In genomic region chr22:45006873-45007246, GRCh38 we compare ENCODE assay signal across 10 cellular contexts. TPM values are rescaled to one million over a fixed set of nuclear protein-coding genes. Genes with fewer than 3 reads are reported as not detected.
DNase-seq lines count a peak whose midpoint lies in the region; ATAC-seq, FAIRE-seq and TF ChIP-seq lines count a peak whose summit lies in the region.
"Had no signal": no experiment of that assay in that cellular context is flagged by ENCODE, and none has a peak within 500 bp of the region (broad histone marks: within the 10 kb centered on the region; RNA-seq: fewer than 3 reads in every experiment).

No MANE protein-coding gene starts in this region.

- peaks cover 55 to 66% (median 66%) of the 10 kb centered on the region in 3 donors for H3K27me3 Mint-ChIP-seq in naive B cell
- H3K27me3 Mint-ChIP-seq in activated T-helper 1 cell treated with anti-CD3 and anti-CD28 coated beads, Interleukin-12 subunit alpha, Interleukin-12 subunit beta, Interleukin-2, Interleukin-4 antibody, amounts not matched to agents 30 ng/mL and 10 ng/mL and 1 ng/mL, durations not matched to agents 14 hours and 24 hours and 36 hours (ENCODE audit: insufficient read depth) = peaks cover 40% of the 10 kb centered on the region

- no peak overlapping the region for H3K23ac ChIP-seq in H1 (ENCODE audit: insufficient read length)

- no peak overlapping the region for H2AFZ ChIP-seq in H1 (ENCODE audit: low read length)

- DNase-seq in NCI-H748 (lab: John Stamatoyannopoulos, UW; ENCODE audit: unreplicated experiment) = peak; percentile 61
- no peak for DNase-seq in NCI-H748 treated with DMSO at 0.1 percent for 48 hours (lab: John Stamatoyannopoulos, UW)
- DNase-seq in H1 (ENCODE audit: low read depth in 1 of 2, low spot score in 2 of 2) = peak in 1 of 2 experiments; percentile 76
- no peak for DNase-seq in naive B cell
- DNase-seq in thyroid gland = peak; percentile 75 to 76
- no peak for DNase-seq in activated T-helper 1 cell treated with anti-CD3 and anti-CD28 coated beads, Interleukin-12 subunit alpha, Interleukin-12 subunit beta, Interleukin-2, Interleukin-4 antibody, amounts not matched to agents 30 ng/mL and 10 ng/mL and 1 ng/mL, durations not matched to agents 14 hours and 24 hours and 36 hours (ENCODE audit: low spot score)
- no peak for DNase-seq in left lung
- DNase-seq in GM10266 (ENCODE audit: extremely low spot score) = no peak
- DNase-seq: SHP77 treated with DMSO at 0.1 percent for 48 hours had no signal

- no peak overlapping the region for H2BK15ac ChIP-seq in H1 (ENCODE audit: low read length)

- H2BK5ac ChIP-seq in H1 (ENCODE audit: low read depth, low read length) = no peak overlapping the region

- H3K4me3 Mint-ChIP-seq in naive B cell = peak overlapping the region in 7 of 8 donors; percentile 49 to 74 (median 64)
- H3K4me3 Mint-ChIP-seq in activated T-helper 1 cell treated with anti-CD3 and anti-CD28 coated beads, Interleukin-12 subunit alpha, Interleukin-12 subunit beta, Interleukin-2, Interleukin-4 antibody, amounts not matched to agents 30 ng/mL and 10 ng/mL and 1 ng/mL, durations not matched to agents 14 hours and 24 hours and 36 hours = no peak overlapping the region

- H3K18ac ChIP-seq in H1 (ENCODE audit: extremely low read depth, low read length) = peak overlapping the region; percentile 9; the same call in 1 of the 2 replicates

- H3K4me1 Mint-ChIP-seq in naive B cell = peaks cover 9 to 14% (median 13%) of the 10 kb centered on the region in 3 donors
- peaks cover 12% of the 10 kb centered on the region for H3K4me1 Mint-ChIP-seq in activated T-helper 1 cell treated with anti-CD3 and anti-CD28 coated beads, Interleukin-12 subunit alpha, Interleukin-12 subunit beta, Interleukin-2, Interleukin-4 antibody, amounts not matched to agents 30 ng/mL and 10 ng/mL and 1 ng/mL, durations not matched to agents 14 hours and 24 hours and 36 hours (ENCODE audit: low read depth)

- intact Hi-C loops in thyroid gland (cut with DNase I) (no loop called here), left lung (cut with DNase I) (no loop called here)
- intact Hi-C loops in activated T-helper 1 cell treated with anti-CD3 and anti-CD28 coated beads, Interleukin-12 subunit alpha, Interleukin-12 subunit beta, Interleukin-2, Interleukin-4 antibody, amounts not matched to agents 30 ng/mL and 10 ng/mL and 1 ng/mL, durations not matched to agents 14 hours and 24 hours and 36 hours (cut with micrococcal nuclease) = no loop called here

- FAIRE-seq in H1 (lab: Jason Lieb, UNC) = no peak

- peak overlapping the region; percentile 71 to 76 for H3K4me2 ChIP-seq in H1 (ENCODE audit: insufficient read depth in 1 of 2, low read depth in 2 of 2, low read length in 2 of 2)

- H3K27me3 ChIP-seq in H1 (replicated peaks in 1 of 4; ENCODE audit: control insufficient read depth in 3 of 4, extremely low read depth in 1 of 4, insufficient read depth in 3 of 4, low read length in 3 of 4) = no peaks in the 10 kb centered on the region; a peak in 1 of 7 replicates
- no peaks in the 10 kb centered on the region for H3K27me3 ChIP-seq in thyroid gland
- H3K27me3 ChIP-seq in left lung = peaks cover 61 to 99% of the 10 kb centered on the region in 2 donors

- peak in 1 of 2 experiments; percentile 96; a peak in 2 of 3 replicates for TF ChIP-seq EP300 in H1 (IDR thresholded peaks at IDR 0.05; ENCODE audit: borderline replicate concordance in 1 of 2, low read depth in 2 of 2, low read length in 2 of 2)

- H3K4ac ChIP-seq in H1 (replicated peaks; ENCODE audit: insufficient read length, low read depth, low read length) = no peak overlapping the region

- no peak overlapping the region for H2BK120ac ChIP-seq in H1 (replicated peaks; ENCODE audit: low read depth, low read length)

- no peak overlapping the region for H3K27ac Mint-ChIP-seq in naive B cell
- H3K27ac Mint-ChIP-seq in activated T-helper 1 cell treated with anti-CD3 and anti-CD28 coated beads, Interleukin-12 subunit alpha, Interleukin-12 subunit beta, Interleukin-2, Interleukin-4 antibody, amounts not matched to agents 30 ng/mL and 10 ng/mL and 1 ng/mL, durations not matched to agents 14 hours and 24 hours and 36 hours = no peak overlapping the region

- peak in 1 of 2 experiments; percentile 10; a peak in 1 of 4 replicates for TF ChIP-seq RAD21 in H1 (IDR thresholded peaks at IDR 0.05 in 1 of 2, conservative IDR thresholded peaks at IDR 0.05 in 1 of 2; ENCODE audit: low read depth in 2 of 2, low read length in 2 of 2)

- peaks cover 17% of the 10 kb centered on the region for H3K79me1 ChIP-seq in H1 (ENCODE audit: low read depth, low read length)

- H4K91ac ChIP-seq in H1 (replicated peaks; ENCODE audit: insufficient read length, low read length) = no peak overlapping the region

- TF ChIP-seq POLR2A in H1 (IDR thresholded peaks at IDR 0.05; ENCODE audit: control extremely low read depth in 1 of 2, low read depth in 2 of 2, low read length in 2 of 2) (peak in 1 of 2 experiments; percentile 48; a peak in 1 of 3 replicates), thyroid gland (IDR thresholded peaks at IDR 0.05) (no peak)

- H3K9me3 Mint-ChIP-seq in naive B cell = peaks cover 0 to 5% (median 0%) of the 10 kb centered on the region in 7 donors
- no peaks in the 10 kb centered on the region for H3K9me3 Mint-ChIP-seq in activated T-helper 1 cell treated with anti-CD3 and anti-CD28 coated beads, Interleukin-12 subunit alpha, Interleukin-12 subunit beta, Interleukin-2, Interleukin-4 antibody, amounts not matched to agents 30 ng/mL and 10 ng/mL and 1 ng/mL, durations not matched to agents 14 hours and 24 hours and 36 hours

- H3K4me1 ChIP-seq in H1 (replicated peaks in 1 of 4; ENCODE audit: control insufficient read depth in 3 of 4, insufficient read depth in 4 of 4, low read length in 3 of 4) = peaks cover 7 to 26% (median 18%) of the 10 kb centered on the region in 4 experiments
- H3K4me1 ChIP-seq in thyroid gland = peaks cover 15 to 27% of the 10 kb centered on the region in 2 donors
- H3K4me1 ChIP-seq in left lung = peaks cover 6 to 34% of the 10 kb centered on the region in 2 donors

- H3K27ac ChIP-seq in H1 (ENCODE audit: low read depth, low read length) = peak overlapping the region; percentile 53; the same call in 1 of the 2 replicates
- H3K27ac ChIP-seq in thyroid gland = peak overlapping the region; percentile 14 to 82 (median 74)
- no peak overlapping the region for H3K27ac ChIP-seq in left lung
- H3K27ac ChIP-seq: 22Rv1 had no signal

- no peak overlapping the region for H4K8ac ChIP-seq in H1 (ENCODE audit: extremely low read depth, insufficient read depth, low read length)

- CTCF ChIA-PET in H1 (lab: Charles Lee; ENCODE audit: partially characterized antibody) = interaction anchor here (1.0 to 2.4 kb wide), 2 partner anchors 50 to 84 kb away, joined by 4 to 7 read pairs; no protein-coding TSS in a partner anchor

- no peak overlapping the region for H4K5ac ChIP-seq in H1 (ENCODE audit: insufficient read length, low read depth, low read length)

- H3K79me2 ChIP-seq in H1 (ENCODE audit: control insufficient read depth in 1 of 2, insufficient read depth in 2 of 2, low read length in 2 of 2) = peaks cover 38 to 58% of the 10 kb centered on the region in 2 experiments

- H3K9ac ChIP-seq in H1 (replicated peaks in 1 of 4; ENCODE audit: extremely low read depth in 1 of 4, low read depth in 3 of 4, low read length in 3 of 4) = peak overlapping the region; percentile 40 to 67 (median 54)

- H3K56ac ChIP-seq in H1 (replicated peaks; ENCODE audit: insufficient read length, low read depth, low read length) = no peak overlapping the region

- H3K36me3 ChIP-seq in H1 (ENCODE audit: control insufficient read depth in 2 of 4, insufficient read depth in 4 of 4, low read length in 3 of 4) (peaks cover 0 to 38% (median 11%) of the 10 kb centered on the region in 4 experiments; a peak in 5 of 8 replicates), thyroid gland (no peaks in the 10 kb centered on the region), left lung (no peaks in the 10 kb centered on the region)

- no peak overlapping the region for H3K14ac ChIP-seq in H1 (ENCODE audit: insufficient read length)

- TF ChIP-seq CTCF in H1 (IDR thresholded peaks at IDR 0.05; ENCODE audit: control extremely low read depth in 1 of 3, insufficient read depth in 1 of 3, low read depth in 1 of 3, low read length in 3 of 3) (no peak), thyroid gland (IDR thresholded peaks at IDR 0.05) (no peak), left lung (IDR thresholded peaks at IDR 0.05) (no peak), GM10266 (IDR thresholded peaks at IDR 0.05; ENCODE audit: control insufficient read depth, insufficient read depth, low read depth, missing control alignments) (no peak)

- H3K36me3 Mint-ChIP-seq in naive B cell = peaks cover 0 to 7% of the 10 kb centered on the region in 2 donors
- peaks cover 3% of the 10 kb centered on the region for H3K36me3 Mint-ChIP-seq in activated T-helper 1 cell treated with anti-CD3 and anti-CD28 coated beads, Interleukin-12 subunit alpha, Interleukin-12 subunit beta, Interleukin-2, Interleukin-4 antibody, amounts not matched to agents 30 ng/mL and 10 ng/mL and 1 ng/mL, durations not matched to agents 14 hours and 24 hours and 36 hours (ENCODE audit: low read depth)

- peaks cover 6% of the 10 kb centered on the region; the same call in 1 of the 2 replicates for H3K23me2 ChIP-seq in H1 (ENCODE audit: low read depth, low read length)

- no peak overlapping the region for H2BK12ac ChIP-seq in H1 (ENCODE audit: low read depth, low read length)

- H3K9me3 ChIP-seq in H1 (ENCODE audit: insufficient read depth in 2 of 2, low read depth in 1 of 2, low read length in 1 of 2) (no peaks in the 10 kb centered on the region), thyroid gland (no peaks in the 10 kb centered on the region), left lung (no peaks in the 10 kb centered on the region)

- peak overlapping the region; percentile 64 to 96 (median 77) for H3K4me3 ChIP-seq in H1 (ENCODE audit: extremely low read depth in 1 of 4, insufficient read depth in 2 of 4, low read depth in 3 of 4, low read length in 4 of 4)
- peak overlapping the region; percentile 16 to 69 (median 55) for H3K4me3 ChIP-seq in thyroid gland (replicated peaks in 1 of 3)
- peak overlapping the region in 1 of 2 donors; percentile 29 for H3K4me3 ChIP-seq in left lung

- POLR2A ChIA-PET in H1 (lab: Charles Lee; ENCODE audit: partially characterized antibody) = interaction anchor here (0.6 to 9.0 kb wide), 20 partner anchors 7 to 742 kb away, joined by 3 to 208 read pairs (median 4); partner anchors contain the start of gene NUP50

- no peak overlapping the region for H2BK20ac ChIP-seq in H1 (ENCODE audit: low read length)

- WGBS in H1 (ENCODE audit: extremely low coverage in 1 of 2, insufficient coverage in 1 of 2, insufficient read length in 1 of 2, insufficient replicate concordance in 2 of 2, low coverage in 1 of 2, low lambda C conversion rate in 2 of 2, missing lambda C conversion rate in 1 of 2), 2 experiments = 0% methylated on average over 2 of the region's 33 CpGs; no CpG with 5 or more reads in 1 of the 2 experiments
- 1% methylated on average over 5 to 32 of the region's 33 CpGs for WGBS in thyroid gland, 2 donors

- no peak overlapping the region for H2AK5ac ChIP-seq in H1 (ENCODE audit: low read depth, low read length)

- ATAC-seq in naive B cell (ENCODE audit: low read depth in 2 of 2) (no peak), left lung (no peak)

- peaks cover 13 to 24% of the 10 kb centered on the region in 2 experiments for H4K20me1 ChIP-seq in H1 (replicated peaks in 1 of 2; ENCODE audit: control insufficient read depth in 1 of 2, insufficient read depth in 2 of 2, low read length in 2 of 2)

RNA-seq across cellular contexts. Expression of gene PHF21B, which starts 2.9 kb away (rescaled TPM):
- 57.2 and 68.1 TPM in 2 replicates for total RNA-seq in H1 (2021; fragmentation: NEBNext Ultra II Directional; extraction: Animal tissue kit (Norgen Biotek cat#: 25700))
- polyA plus RNA-seq in H1 (2011; rRNA removed) = 19.3 and 24.7 TPM in 2 replicates
- polyA plus RNA-seq in H1 (2011; cell fraction: cytosol; rRNA removed) = 25.0 TPM
- 90.7 TPM for polyA plus RNA-seq in H1 (2011; cell fraction: nucleus; rRNA removed)
- 21.1 to 32.7 TPM (median 27.9 TPM) in 4 replicates for polyA plus RNA-seq in H1 (2012, experiment 1 of 2)
- polyA plus RNA-seq in H1 (2012, experiment 2 of 2) = 6.5 TPM
- 18.8 TPM for polyA plus RNA-seq in H1 (2013, experiment 1 of 2)
- 14.5 TPM for polyA plus RNA-seq in H1 (2013, experiment 2 of 2)
- 41.2 and 52.3 TPM in 2 replicates for polyA minus RNA-seq in H1 (2011; rRNA and poly(A)+ RNA removed)
- 47.8 TPM for polyA minus RNA-seq in H1 (2011; cell fraction: cytosol; rRNA and poly(A)+ RNA removed)
- 135 TPM for polyA minus RNA-seq in H1 (2011; cell fraction: nucleus; rRNA and poly(A)+ RNA removed)
- not detected for polyA plus RNA-seq in naive B cell (ENCODE audit: low read depth in 6 of 6)
- 1 to 10 TPM in 3 of 4 donors, under 1 TPM in 1; 0.33 to 8.9 (median 2.2) TPM for total RNA-seq in thyroid gland
- 0.21 TPM in 1 of 2 replicates, not detected in the other for total RNA-seq in activated T-helper 1 cell treated with anti-CD3 and anti-CD28 coated beads, Interleukin-12 subunit alpha, Interleukin-12 subunit beta, Interleukin-2, Interleukin-4 antibody, amounts not matched to agents 30 ng/mL and 10 ng/mL and 1 ng/mL, durations not matched to agents 14 hours and 24 hours and 36 hours
- under 1 TPM in 1 of 2 donors, not detected in 1; 0.24 TPM for total RNA-seq in left lung

Comparison
In these comparisons a context has a peak if more than half of its experiments do, and no peak if none do; other contexts are left out.
1. DNase-seq: peak in NCI-H748 (single experiment) and thyroid gland (2 of 2); none in NCI-H748 treated with DMSO at 0.1 percent for 48 hours (single experiment), naive B cell (single experiment), activated T-helper 1 cell treated with anti-CD3 and anti-CD28 coated beads, Interleukin-12 subunit alpha, Interleukin-12 subunit beta, Interleukin-2, Interleukin-4 antibody, amounts not matched to agents 30 ng/mL and 10 ng/mL and 1 ng/mL, durations not matched to agents 14 hours and 24 hours and 36 hours (single experiment), left lung (0 of 2) and GM10266 (single experiment).
2. H3K27ac ChIP-seq: peak in H1 (single experiment) and thyroid gland (3 of 3); none in left lung (0 of 2).